In the genomic region with DNA sequence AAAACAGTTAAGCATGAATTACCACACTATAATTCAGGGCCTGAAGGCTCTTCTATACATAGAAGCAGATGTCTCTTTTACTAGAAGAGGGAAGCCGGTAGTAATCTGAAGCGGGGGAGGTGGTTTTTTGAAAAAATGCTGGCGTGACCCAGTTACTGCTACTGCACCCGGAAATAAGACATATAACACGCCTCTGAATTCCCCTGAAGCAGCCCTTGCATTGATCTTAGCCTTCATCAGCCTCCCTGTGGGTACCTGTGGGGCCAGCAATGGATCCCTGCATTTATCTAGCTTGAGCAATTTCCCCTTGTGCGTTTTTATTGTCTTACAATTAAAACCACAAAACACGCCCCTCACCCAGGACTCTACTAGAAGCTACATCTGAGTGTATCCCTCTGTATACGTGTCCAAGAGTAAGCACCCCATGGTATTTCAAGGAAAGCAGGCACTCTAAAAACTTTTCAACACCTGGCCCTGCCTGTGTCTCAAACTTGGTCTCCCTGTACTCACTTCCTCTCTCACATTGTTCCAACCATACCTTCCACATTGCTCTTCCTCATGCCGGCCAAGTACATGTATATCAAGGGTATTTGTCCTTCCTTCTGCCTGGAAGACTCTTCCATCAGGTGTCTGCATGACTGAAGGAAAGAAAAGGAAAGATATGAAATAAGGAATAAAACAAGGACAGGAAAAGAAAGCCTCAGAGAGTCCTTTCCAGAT, we compare ENCODE assay signal across 10 cellular contexts.
DNase-seq lines count a peak whose midpoint lies in the region; ATAC-seq lines count a peak whose summit lies in the region.
"Had no signal": no experiment of that assay in that cellular context is flagged by ENCODE, and none has a peak within 500 bp of the region (broad histone marks: within the 10 kb centered on the region; RNA-seq: fewer than 3 reads in every experiment).

No MANE protein-coding gene starts in this region.

- H3K4me3 Mint-ChIP-seq in activated naive CD8-positive, alpha-beta T cell: peak overlapping the region; percentile 52

- peak overlapping the region; percentile 79 for H3K27ac Mint-ChIP-seq in activated naive CD8-positive, alpha-beta T cell

- peaks cover 23% of the 10 kb centered on the region for H3K4me1 Mint-ChIP-seq in activated naive CD8-positive, alpha-beta T cell (ENCODE audit: low read depth)

- no peaks in the 10 kb centered on the region for H3K9me3 Mint-ChIP-seq in activated naive CD8-positive, alpha-beta T cell (ENCODE audit: low read depth)

- no peaks in the 10 kb centered on the region for H3K27me3 Mint-ChIP-seq in activated naive CD8-positive, alpha-beta T cell

- DNase-seq in GM19240 (ENCODE audit: insufficient read length, low spot score): peak; percentile 3
- DNase-seq in T-helper 2 cell: peak in 3 of 5 experiments; percentile 5 to 79 (median 68)
- DNase-seq in stimulated activated CD8-positive, alpha-beta memory T cell treated with anti-CD3 and anti-CD28 coated beads, Interleukin-12 subunit alpha, Interleukin-12 subunit beta, amount 100 ng/mL, for 1 hour (ENCODE audit: low read depth): peak; percentile 33
- DNase-seq in midbrain (lab: John Stamatoyannopoulos, UW): no peak
- no peak for DNase-seq in NCI-H1436 (lab: John Stamatoyannopoulos, UW)
- DNase-seq: cortex of kidney, RPMI8226 had no signal

- H3K36me3 Mint-ChIP-seq in activated naive CD8-positive, alpha-beta T cell: no peaks in the 10 kb centered on the region

- no peak for ATAC-seq in HG03025 (IDR thresholded peaks at IDR 0.05; ENCODE audit: low FRiP score, unreplicated experiment)
- no peak for ATAC-seq in HG03432 (IDR thresholded peaks at IDR 0.05; ENCODE audit: unreplicated experiment)

Comparison
In these comparisons a context has a peak if more than half of its experiments do, and no peak if none do; other contexts are left out.
1. DNase-seq: peak in GM19240 (single experiment), T-helper 2 cell (3 of 5) and stimulated activated CD8-positive, alpha-beta memory T cell treated with anti-CD3 and anti-CD28 coated beads, Interleukin-12 subunit alpha, Interleukin-12 subunit beta, amount 100 ng/mL, for 1 hour (single experiment); none in midbrain (single experiment) and NCI-H1436 (single experiment).